Comparison of ENCODE assay signal across 8 cellular contexts in the genomic region with DNA sequence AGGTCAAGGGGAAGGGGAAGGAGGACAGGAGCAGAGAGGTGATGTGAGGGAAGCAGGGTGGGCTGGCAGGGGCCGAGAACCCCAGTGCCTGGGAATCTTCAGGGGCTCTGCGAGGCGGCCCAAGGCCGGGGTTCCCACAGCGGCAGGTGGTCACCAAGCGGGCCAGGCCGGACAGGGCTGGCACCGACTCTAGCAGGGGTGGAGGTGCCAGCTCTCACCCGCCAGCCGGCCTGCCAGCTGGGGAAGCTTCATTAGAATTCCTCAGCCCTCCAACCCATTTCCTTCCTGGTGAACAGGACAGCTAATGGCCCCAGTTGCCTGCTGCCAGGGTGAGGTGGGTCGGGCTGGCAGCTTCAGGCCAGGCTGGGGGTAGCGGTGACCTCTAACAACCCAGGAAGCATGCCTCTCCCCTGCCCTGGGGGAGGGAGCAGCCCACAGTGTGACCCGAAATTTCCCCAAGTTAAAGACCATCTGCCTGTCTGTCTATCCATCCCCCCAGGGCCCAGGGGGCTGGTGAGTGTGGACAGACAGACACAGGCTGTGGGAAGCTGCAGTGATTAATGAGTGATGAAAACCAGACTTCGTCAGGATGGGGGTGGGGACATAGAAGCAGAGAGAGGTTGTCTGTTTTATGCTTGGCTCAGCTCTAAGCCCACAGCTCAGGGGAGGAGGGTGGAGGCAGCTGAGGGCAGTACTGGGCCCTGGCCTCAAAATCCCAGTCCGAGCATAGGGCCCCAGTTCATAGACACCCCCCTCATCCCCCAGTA.
DNase-seq lines count a peak whose midpoint lies in the region; ATAC-seq and TF ChIP-seq lines count a peak whose summit lies in the region.

No MANE protein-coding gene starts in this region.

- H3K4me3 ChIP-seq in body of pancreas (no peak overlapping the region), hepatocyte (no peak overlapping the region), sigmoid colon (no peak overlapping the region)

- H3K79me2 ChIP-seq in hepatocyte: no peaks in the 10 kb centered on the region

- no peak overlapping the region for H2AFZ ChIP-seq in hepatocyte

- TF ChIP-seq CTCF in body of pancreas (IDR thresholded peaks at IDR 0.05): no peak
- no peak for TF ChIP-seq CTCF in hepatocyte (IDR thresholded peaks at IDR 0.05; ENCODE audit: poor library complexity)
- no peak for TF ChIP-seq CTCF in sigmoid colon (IDR thresholded peaks at IDR 0.05)

- H4K20me1 ChIP-seq in hepatocyte (ENCODE audit: insufficient read depth, poor library complexity, severe bottlenecking): no peaks in the 10 kb centered on the region

- H3K27me3 ChIP-seq in body of pancreas (no peaks in the 10 kb centered on the region), hepatocyte (no peaks in the 10 kb centered on the region), sigmoid colon (no peaks in the 10 kb centered on the region)

- TF ChIP-seq POLR2A in body of pancreas (IDR thresholded peaks at IDR 0.05): no peak
- no peak for TF ChIP-seq POLR2A in sigmoid colon (IDR thresholded peaks at IDR 0.05)

- intact Hi-C loops in body of pancreas (cut with DNase I) (no loop called here), sigmoid colon (cut with DNase I) (loop anchor here (2.0 to 5.0 kb wide), 3 partner anchors 65 to 400 kb away; a partner anchor contains a TSS)

- no peaks in the 10 kb centered on the region for H3K9me3 ChIP-seq in body of pancreas
- no peaks in the 10 kb centered on the region for H3K9me3 ChIP-seq in hepatocyte (ENCODE audit: low read depth)
- H3K9me3 ChIP-seq in sigmoid colon: no peaks in the 10 kb centered on the region

- H3K36me3 ChIP-seq in body of pancreas (replicated peaks in 1 of 2; ENCODE audit: insufficient read depth in 1 of 2, low read depth in 2 of 2) (no peaks in the 10 kb centered on the region), hepatocyte (replicated peaks; ENCODE audit: insufficient read depth, low read depth) (no peaks in the 10 kb centered on the region), sigmoid colon (no peaks in the 10 kb centered on the region)

- H3K27ac ChIP-seq in body of pancreas: peak overlapping the region; percentile 1 to 69 (median 20)
- peak overlapping the region; percentile 93 for H3K27ac ChIP-seq in hepatocyte
- peak overlapping the region; percentile 88 to 95 (median 92) for H3K27ac ChIP-seq in sigmoid colon

- TF ChIP-seq EP300 in sigmoid colon (IDR thresholded peaks at IDR 0.05): peak in 3 of 4 donors; percentile 35 to 52 (median 47)

- no peak overlapping the region for H3K4me2 ChIP-seq in hepatocyte

- ATAC-seq in GM19463 (IDR thresholded peaks at IDR 0.05; ENCODE audit: unreplicated experiment) (peak; percentile 58), body of pancreas (peak; percentile 14), GM18861 (IDR thresholded peaks at IDR 0.05; ENCODE audit: unreplicated experiment) (no peak)

- H3K9me2 ChIP-seq in hepatocyte (replicated peaks; ENCODE audit: insufficient read depth): no peaks in the 10 kb centered on the region

- WGBS in body of pancreas, 2 donors: 76 to 81% methylated on average over 13 of the region's 15 CpGs
- 71% methylated on average over 15 of the region's 15 CpGs for WGBS in hepatocyte (ENCODE audit: low lambda C conversion rate, missing lambda C conversion rate)
- 84 to 91% methylated on average over 15 of the region's 15 CpGs for WGBS in sigmoid colon, 2 donors

- H3K4me1 ChIP-seq in body of pancreas (peaks cover 26% of the 10 kb centered on the region), hepatocyte (ENCODE audit: insufficient read depth) (peaks cover 58% of the 10 kb centered on the region), sigmoid colon (peaks cover 0 to 72% (median 68%) of the 10 kb centered on the region in 4 donors)

- DNase-seq in body of pancreas (peak in 1 of 4 donors; percentile 51), hepatocyte (ENCODE audit: low spot score) (peak; percentile 66), sigmoid colon (no peak), NOMO-1 treated with dmso at 0.1 percent for 144 hours (lab: John Stamatoyannopoulos, UW; ENCODE audit: unreplicated experiment) (no peak), NK-92 (lab: John Stamatoyannopoulos, UW; ENCODE audit: unreplicated experiment) (no peak), NCI-H524 treated with DMSO at 0.1 percent for 48 hours (lab: John Stamatoyannopoulos, UW) (no peak)

Comparison
In these comparisons a context has a peak if more than half of its experiments do, and no peak if none do; other contexts are left out.
1. H3K27ac ChIP-seq: peak in every context shown above with its lines; median percentile 93 in hepatocyte; 92 in sigmoid colon; 20 in body of pancreas.